1 cellular context compared by ENCODE assay signal in the genomic region with DNA sequence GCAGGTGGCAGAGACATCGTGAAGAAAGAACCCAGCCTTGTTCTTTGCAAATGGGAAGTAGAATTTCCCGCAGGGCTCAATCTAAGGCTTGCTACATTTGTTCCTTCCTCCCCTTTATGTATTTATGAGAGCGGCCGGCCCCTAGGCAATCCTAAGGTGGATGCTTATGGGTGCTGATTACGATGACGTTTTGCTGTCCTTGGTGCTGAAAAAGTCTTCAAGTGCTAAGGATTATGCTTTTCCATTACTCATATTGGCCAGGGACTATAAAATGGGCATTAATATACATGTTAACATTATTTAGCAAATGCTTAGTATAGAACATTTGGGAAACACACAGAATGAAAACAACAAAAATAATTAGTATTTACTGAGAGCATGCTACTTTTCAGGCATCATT.
TF ChIP-seq lines count a peak whose summit lies in the region.

No MANE protein-coding gene starts in this region.

TF ChIP-seq in K562, 482 proteins besides CTCF, POLR2A, EP300 and RAD21 (continued from another document):
- TF ChIP-seq SMARCC2 (IDR thresholded peaks at IDR 0.05; ENCODE audit: low read depth) (no peak), MAX (CRISPR knock-in tag; IDR thresholded peaks at IDR 0.05) (no peak), TAF15 (IDR thresholded peaks at IDR 0.05; ENCODE audit: low read depth, low read length) (no peak)
TF ChIP-seq in K562: peak in this region for 13.
